ENCODE assay signal across 1 cellular context in the genomic region with DNA sequence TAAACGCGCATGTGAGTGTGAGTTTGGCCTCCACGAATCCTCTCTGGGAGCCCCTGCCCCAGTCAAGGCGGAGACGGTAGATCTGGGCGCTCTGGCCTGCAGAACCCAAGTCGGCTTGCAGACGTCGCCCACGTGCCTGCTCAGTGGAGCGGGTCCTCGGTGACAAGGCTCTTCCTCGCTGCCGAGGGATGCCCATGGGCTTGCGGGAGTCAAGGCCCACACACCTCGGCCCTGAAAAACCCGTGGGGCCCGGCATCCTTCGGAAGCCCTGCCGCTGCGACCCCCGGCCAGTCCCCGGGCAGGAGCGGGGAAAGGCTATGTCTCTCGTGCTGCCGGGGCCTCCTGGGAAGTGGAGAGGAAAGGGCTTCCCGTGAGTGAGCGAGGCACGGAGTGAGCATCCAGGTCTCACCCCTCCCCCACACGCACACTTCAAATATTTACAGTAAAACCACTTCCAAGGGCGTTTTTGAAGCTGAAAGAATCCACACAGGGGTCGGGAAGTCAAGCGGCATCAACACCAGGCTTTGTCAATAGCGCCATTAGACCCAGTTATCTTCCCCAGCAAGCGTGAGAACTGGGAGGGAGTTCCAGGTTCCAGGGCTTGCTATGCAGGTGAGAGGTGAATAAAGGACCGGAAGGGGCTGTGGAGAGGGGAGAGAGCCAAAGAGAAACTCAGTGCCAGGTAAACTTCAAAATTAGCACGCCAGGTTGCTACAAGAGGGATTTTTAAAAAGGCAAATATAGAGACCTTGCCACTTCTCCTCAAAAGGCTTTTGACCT.
TF ChIP-seq lines count a peak whose summit lies in the region.

No MANE protein-coding gene starts in this region.

TF ChIP-seq in HepG2, 621 proteins besides CTCF, POLR2A, EP300 and RAD21 (continued from another document and continues in another):
- TF ChIP-seq PAX8 (CRISPR knock-in tag; IDR thresholded peaks at IDR 0.05; ENCODE audit: borderline replicate concordance) (no peak), PCBP2 (optimal IDR thresholded peaks at IDR 0.05; ENCODE audit: low read depth, low read length, poor library complexity, severe bottlenecking) (no peak), MYNN (CRISPR knock-in tag; IDR thresholded peaks at IDR 0.05; ENCODE audit: low read depth) (no peak), ZNF7 (CRISPR knock-in tag; IDR thresholded peaks at IDR 0.05) (no peak), BRCA1 (CRISPR knock-in tag; IDR thresholded peaks at IDR 0.05) (no peak), SMAD3 (CRISPR knock-in tag; IDR thresholded peaks at IDR 0.05) (no peak), JDP2 (CRISPR knock-in tag; IDR thresholded peaks at IDR 0.05; ENCODE audit: borderline replicate concordance) (no peak), MAF1 (CRISPR knock-in tag; IDR thresholded peaks at IDR 0.05; ENCODE audit: borderline replicate concordance) (no peak), ZNF776 (CRISPR knock-in tag; IDR thresholded peaks at IDR 0.05) (no peak), ZNF746 (CRISPR knock-in tag; IDR thresholded peaks at IDR 0.05) (0 out of 2 replicates have a peak, but pooled peaks have one; percentile 64), MLLT10 (CRISPR knock-in tag; IDR thresholded peaks at IDR 0.05) (no peak), MED1 (CRISPR knock-in tag; IDR thresholded peaks at IDR 0.05) (peak; percentile 68), SAP130 (CRISPR knock-in tag; IDR thresholded peaks at IDR 0.05; ENCODE audit: low read depth) (peak; percentile 56), HES4 (CRISPR knock-in tag; IDR thresholded peaks at IDR 0.05; ENCODE audit: borderline replicate concordance) (0 out of 2 replicates have a peak, but pooled peaks have one; percentile 30), GABPB1 (CRISPR knock-in tag; IDR thresholded peaks at IDR 0.05) (peak; percentile 53), HOXD1 (CRISPR knock-in tag; IDR thresholded peaks at IDR 0.05) (no peak), ASH2L (IDR thresholded peaks at IDR 0.05; ENCODE audit: insufficient read length, low read depth, low read length) (peak; percentile 3), KLF11 (CRISPR knock-in tag; IDR thresholded peaks at IDR 0.05) (no peak), SPEN (CRISPR knock-in tag; IDR thresholded peaks at IDR 0.05; ENCODE audit: low read depth) (0 out of 2 replicates have a peak, but pooled peaks have one; percentile 46), ESRRA (CRISPR knock-in tag; IDR thresholded peaks at IDR 0.05; ENCODE audit: low read depth) (no peak), ARHGAP35 (CRISPR knock-in tag; IDR thresholded peaks at IDR 0.05; ENCODE audit: borderline replicate concordance) (no peak), ELF3 (CRISPR knock-in tag; IDR thresholded peaks at IDR 0.05) (peak; percentile 43; the same call in 1 of the 2 replicates), ZFP36 (IDR thresholded peaks at IDR 0.05; ENCODE audit: borderline replicate concordance, low read depth, low read length, partially characterized antibody) (no peak), NFYB (CRISPR knock-in tag; IDR thresholded peaks at IDR 0.05) (no peak), ZNF652 (CRISPR knock-in tag; IDR thresholded peaks at IDR 0.05; ENCODE audit: borderline replicate concordance, low read depth) (no peak), TBX3 (IDR thresholded peaks at IDR 0.05; ENCODE audit: borderline replicate concordance) (peak; percentile 90), RFX3 (CRISPR knock-in tag; IDR thresholded peaks at IDR 0.05) (no peak), MTA1 (CRISPR knock-in tag; IDR thresholded peaks at IDR 0.05; ENCODE audit: borderline replicate concordance) (peak; percentile 57; the same call in 1 of the 2 replicates), BCL6 (CRISPR knock-in tag; IDR thresholded peaks at IDR 0.05) (peak; percentile 85), U2AF1 (optimal IDR thresholded peaks at IDR 0.05; ENCODE audit: low read depth, low read length) (no peak), ZNF749 (CRISPR knock-in tag; IDR thresholded peaks at IDR 0.05; ENCODE audit: borderline replicate concordance) (no peak), ZNF343 (CRISPR knock-in tag; IDR thresholded peaks at IDR 0.05) (peak; percentile 78)
- TF ChIP-seq, protein P1, sequence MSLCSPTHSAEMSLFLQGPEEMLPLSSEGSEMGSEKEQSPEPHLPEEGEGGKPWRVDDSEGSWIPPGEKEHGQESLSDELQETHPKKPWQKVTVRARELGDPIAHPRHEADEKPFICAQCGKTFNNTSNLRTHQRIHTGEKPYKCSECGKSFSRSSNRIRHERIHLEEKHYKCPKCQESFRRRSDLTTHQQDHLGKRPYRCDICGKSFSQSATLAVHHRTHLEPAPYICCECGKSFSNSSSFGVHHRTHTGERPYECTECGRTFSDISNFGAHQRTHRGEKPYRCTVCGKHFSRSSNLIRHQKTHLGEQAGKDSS (CRISPR knock-in tag; IDR thresholded peaks at IDR 0.05; ENCODE audit: borderline replicate concordance, low read depth) = no peak
- TF ChIP-seq, protein P2, sequence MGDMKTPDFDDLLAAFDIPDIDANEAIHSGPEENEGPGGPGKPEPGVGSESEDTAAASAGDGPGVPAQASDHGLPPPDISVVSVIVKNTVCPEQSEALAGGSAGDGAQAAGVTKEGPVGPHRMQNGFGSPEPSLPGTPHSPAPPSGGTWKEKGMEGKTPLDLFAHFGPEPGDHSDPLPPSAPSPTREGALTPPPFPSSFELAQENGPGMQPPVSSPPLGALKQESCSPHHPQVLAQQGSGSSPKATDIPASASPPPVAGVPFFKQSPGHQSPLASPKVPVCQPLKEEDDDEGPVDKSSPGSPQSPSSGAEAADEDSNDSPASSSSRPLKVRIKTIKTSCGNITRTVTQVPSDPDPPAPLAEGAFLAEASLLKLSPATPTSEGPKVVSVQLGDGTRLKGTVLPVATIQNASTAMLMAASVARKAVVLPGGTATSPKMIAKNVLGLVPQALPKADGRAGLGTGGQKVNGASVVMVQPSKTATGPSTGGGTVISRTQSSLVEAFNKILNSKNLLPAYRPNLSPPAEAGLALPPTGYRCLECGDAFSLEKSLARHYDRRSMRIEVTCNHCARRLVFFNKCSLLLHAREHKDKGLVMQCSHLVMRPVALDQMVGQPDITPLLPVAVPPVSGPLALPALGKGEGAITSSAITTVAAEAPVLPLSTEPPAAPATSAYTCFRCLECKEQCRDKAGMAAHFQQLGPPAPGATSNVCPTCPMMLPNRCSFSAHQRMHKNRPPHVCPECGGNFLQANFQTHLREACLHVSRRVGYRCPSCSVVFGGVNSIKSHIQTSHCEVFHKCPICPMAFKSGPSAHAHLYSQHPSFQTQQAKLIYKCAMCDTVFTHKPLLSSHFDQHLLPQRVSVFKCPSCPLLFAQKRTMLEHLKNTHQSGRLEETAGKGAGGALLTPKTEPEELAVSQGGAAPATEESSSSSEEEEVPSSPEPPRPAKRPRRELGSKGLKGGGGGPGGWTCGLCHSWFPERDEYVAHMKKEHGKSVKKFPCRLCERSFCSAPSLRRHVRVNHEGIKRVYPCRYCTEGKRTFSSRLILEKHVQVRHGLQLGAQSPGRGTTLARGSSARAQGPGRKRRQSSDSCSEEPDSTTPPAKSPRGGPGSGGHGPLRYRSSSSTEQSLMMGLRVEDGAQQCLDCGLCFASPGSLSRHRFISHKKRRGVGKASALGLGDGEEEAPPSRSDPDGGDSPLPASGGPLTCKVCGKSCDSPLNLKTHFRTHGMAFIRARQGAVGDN (CRISPR knock-in tag; IDR thresholded peaks at IDR 0.05) = peak; percentile 96
- TF ChIP-seq, protein P3, sequence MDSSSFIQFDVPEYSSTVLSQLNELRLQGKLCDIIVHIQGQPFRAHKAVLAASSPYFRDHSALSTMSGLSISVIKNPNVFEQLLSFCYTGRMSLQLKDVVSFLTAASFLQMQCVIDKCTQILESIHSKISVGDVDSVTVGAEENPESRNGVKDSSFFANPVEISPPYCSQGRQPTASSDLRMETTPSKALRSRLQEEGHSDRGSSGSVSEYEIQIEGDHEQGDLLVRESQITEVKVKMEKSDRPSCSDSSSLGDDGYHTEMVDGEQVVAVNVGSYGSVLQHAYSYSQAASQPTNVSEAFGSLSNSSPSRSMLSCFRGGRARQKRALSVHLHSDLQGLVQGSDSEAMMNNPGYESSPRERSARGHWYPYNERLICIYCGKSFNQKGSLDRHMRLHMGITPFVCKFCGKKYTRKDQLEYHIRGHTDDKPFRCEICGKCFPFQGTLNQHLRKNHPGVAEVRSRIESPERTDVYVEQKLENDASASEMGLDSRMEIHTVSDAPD (CRISPR knock-in tag; IDR thresholded peaks at IDR 0.05) = 0 out of 2 replicates have a peak, but pooled peaks have one; percentile 9
- TF ChIP-seq, protein P4, sequence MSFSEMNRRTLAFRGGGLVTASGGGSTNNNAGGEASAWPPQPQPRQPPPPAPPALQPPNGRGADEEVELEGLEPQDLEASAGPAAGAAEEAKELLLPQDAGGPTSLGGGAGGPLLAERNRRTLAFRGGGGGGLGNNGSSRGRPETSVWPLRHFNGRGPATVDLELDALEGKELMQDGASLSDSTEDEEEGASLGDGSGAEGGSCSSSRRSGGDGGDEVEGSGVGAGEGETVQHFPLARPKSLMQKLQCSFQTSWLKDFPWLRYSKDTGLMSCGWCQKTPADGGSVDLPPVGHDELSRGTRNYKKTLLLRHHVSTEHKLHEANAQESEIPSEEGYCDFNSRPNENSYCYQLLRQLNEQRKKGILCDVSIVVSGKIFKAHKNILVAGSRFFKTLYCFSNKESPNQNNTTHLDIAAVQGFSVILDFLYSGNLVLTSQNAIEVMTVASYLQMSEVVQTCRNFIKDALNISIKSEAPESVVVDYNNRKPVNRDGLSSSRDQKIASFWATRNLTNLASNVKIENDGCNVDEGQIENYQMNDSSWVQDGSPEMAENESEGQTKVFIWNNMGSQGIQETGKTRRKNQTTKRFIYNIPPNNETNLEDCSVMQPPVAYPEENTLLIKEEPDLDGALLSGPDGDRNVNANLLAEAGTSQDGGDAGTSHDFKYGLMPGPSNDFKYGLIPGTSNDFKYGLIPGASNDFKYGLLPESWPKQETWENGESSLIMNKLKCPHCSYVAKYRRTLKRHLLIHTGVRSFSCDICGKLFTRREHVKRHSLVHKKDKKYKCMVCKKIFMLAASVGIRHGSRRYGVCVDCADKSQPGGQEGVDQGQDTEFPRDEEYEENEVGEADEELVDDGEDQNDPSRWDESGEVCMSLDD (CRISPR knock-in tag; IDR thresholded peaks at IDR 0.05; ENCODE audit: borderline replicate concordance) = no peak
- TF ChIP-seq, protein P5, sequence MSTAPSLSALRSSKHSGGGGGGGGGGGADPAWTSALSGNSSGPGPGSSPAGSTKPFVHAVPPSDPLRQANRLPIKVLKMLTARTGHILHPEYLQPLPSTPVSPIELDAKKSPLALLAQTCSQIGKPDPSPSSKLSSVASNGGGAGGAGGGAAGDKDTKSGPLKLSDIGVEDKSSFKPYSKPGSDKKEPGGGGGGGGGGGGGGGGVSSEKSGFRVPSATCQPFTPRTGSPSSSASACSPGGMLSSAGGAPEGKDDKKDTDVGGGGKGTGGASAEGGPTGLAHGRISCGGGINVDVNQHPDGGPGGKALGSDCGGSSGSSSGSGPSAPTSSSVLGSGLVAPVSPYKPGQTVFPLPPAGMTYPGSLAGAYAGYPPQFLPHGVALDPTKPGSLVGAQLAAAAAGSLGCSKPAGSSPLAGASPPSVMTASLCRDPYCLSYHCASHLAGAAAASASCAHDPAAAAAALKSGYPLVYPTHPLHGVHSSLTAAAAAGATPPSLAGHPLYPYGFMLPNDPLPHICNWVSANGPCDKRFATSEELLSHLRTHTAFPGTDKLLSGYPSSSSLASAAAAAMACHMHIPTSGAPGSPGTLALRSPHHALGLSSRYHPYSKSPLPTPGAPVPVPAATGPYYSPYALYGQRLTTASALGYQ (CRISPR knock-in tag; IDR thresholded peaks at IDR 0.05) = peak; percentile 79; the same call in 1 of the 2 replicates
- TF ChIP-seq, protein P6, sequence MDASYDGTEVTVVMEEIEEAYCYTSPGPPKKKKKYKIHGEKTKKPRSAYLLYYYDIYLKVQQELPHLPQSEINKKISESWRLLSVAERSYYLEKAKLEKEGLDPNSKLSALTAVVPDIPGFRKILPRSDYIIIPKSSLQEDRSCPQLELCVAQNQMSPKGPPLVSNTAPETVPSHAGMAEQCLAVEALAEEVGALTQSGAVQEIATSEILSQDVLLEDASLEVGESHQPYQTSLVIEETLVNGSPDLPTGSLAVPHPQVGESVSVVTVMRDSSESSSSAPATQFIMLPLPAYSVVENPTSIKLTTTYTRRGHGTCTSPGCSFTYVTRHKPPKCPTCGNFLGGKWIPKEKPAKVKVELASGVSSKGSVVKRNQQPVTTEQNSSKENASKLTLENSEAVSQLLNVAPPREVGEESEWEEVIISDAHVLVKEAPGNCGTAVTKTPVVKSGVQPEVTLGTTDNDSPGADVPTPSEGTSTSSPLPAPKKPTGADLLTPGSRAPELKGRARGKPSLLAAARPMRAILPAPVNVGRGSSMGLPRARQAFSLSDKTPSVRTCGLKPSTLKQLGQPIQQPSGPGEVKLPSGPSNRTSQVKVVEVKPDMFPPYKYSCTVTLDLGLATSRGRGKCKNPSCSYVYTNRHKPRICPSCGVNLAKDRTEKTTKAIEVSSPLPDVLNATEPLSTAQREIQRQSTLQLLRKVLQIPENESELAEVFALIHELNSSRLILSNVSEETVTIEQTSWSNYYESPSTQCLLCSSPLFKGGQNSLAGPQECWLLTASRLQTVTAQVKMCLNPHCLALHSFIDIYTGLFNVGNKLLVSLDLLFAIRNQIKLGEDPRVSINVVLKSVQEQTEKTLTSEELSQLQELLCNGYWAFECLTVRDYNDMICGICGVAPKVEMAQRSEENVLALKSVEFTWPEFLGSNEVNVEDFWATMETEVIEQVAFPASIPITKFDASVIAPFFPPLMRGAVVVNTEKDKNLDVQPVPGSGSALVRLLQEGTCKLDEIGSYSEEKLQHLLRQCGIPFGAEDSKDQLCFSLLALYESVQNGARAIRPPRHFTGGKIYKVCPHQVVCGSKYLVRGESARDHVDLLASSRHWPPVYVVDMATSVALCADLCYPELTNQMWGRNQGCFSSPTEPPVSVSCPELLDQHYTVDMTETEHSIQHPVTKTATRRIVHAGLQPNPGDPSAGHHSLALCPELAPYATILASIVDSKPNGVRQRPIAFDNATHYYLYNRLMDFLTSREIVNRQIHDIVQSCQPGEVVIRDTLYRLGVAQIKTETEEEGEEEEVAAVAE (CRISPR knock-in tag; IDR thresholded peaks at IDR 0.05; ENCODE audit: borderline replicate concordance) = no peak
- TF ChIP-seq, protein P7, sequence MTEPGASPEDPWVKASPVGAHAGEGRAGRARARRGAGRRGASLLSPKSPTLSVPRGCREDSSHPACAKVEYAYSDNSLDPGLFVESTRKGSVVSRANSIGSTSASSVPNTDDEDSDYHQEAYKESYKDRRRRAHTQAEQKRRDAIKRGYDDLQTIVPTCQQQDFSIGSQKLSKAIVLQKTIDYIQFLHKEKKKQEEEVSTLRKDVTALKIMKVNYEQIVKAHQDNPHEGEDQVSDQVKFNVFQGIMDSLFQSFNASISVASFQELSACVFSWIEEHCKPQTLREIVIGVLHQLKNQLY (CRISPR knock-in tag; IDR thresholded peaks at IDR 0.05) = no peak
- TF ChIP-seq, protein P8, sequence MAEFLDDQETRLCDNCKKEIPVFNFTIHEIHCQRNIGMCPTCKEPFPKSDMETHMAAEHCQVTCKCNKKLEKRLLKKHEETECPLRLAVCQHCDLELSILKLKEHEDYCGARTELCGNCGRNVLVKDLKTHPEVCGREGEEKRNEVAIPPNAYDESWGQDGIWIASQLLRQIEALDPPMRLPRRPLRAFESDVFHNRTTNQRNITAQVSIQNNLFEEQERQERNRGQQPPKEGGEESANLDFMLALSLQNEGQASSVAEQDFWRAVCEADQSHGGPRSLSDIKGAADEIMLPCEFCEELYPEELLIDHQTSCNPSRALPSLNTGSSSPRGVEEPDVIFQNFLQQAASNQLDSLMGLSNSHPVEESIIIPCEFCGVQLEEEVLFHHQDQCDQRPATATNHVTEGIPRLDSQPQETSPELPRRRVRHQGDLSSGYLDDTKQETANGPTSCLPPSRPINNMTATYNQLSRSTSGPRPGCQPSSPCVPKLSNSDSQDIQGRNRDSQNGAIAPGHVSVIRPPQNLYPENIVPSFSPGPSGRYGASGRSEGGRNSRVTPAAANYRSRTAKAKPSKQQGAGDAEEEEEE (CRISPR knock-in tag; IDR thresholded peaks at IDR 0.05; ENCODE audit: borderline replicate concordance) = no peak
